ENCODE assay signal across 8 cellular contexts in genomic region chr11:75526192-75526541, GRCh38. TPM values are rescaled to one million over a fixed set of nuclear protein-coding genes. Genes with fewer than 3 reads are reported as not detected.
A peak's percentile ranks its signal among the peaks of the same experiment; 100 is the strongest.
DNase-seq lines count a peak whose midpoint lies in the region; ATAC-seq, FAIRE-seq and TF ChIP-seq lines count a peak whose summit lies in the region.

No MANE protein-coding gene starts in this region.

- no peaks in the 10 kb centered on the region for H3K9me1 ChIP-seq in keratinocyte (ENCODE audit: control insufficient read depth, extremely low read depth, insufficient read depth, low read length)

- H3K9me3 ChIP-seq in keratinocyte (ENCODE audit: control insufficient read depth, low read depth, low read length) = no peaks in the 10 kb centered on the region
- no peaks in the 10 kb centered on the region for H3K9me3 ChIP-seq in stomach

- H3K27ac ChIP-seq in keratinocyte (ENCODE audit: control insufficient read depth, insufficient read depth, low read length) = no peak overlapping the region
- H3K27ac ChIP-seq in stomach = peak overlapping the region in 3 of 5 donors; percentile 20 to 73 (median 58)

- no peak for ATAC-seq in activated CD8-positive, alpha-beta T cell treated with anti-CD3 and anti-CD28 coated beads, Interleukin-2, amount 10 ng/mL, durations not matched to agents 7 days and 5 days
- no peak for ATAC-seq in GM18858 (IDR thresholded peaks at IDR 0.05; ENCODE audit: unreplicated experiment)

- no peaks in the 10 kb centered on the region for H3K9me3 Mint-ChIP-seq in activated CD8-positive, alpha-beta T cell treated with anti-CD3 and anti-CD28 coated beads, Interleukin-2, amount 10 ng/mL, durations not matched to agents 7 days and 5 days (ENCODE audit: insufficient read depth)

- H3K4me2 ChIP-seq in keratinocyte (ENCODE audit: control insufficient read depth, extremely low read depth, insufficient read depth, low read depth, low read length) = peak overlapping the region; percentile 80

- H4K20me1 ChIP-seq in keratinocyte (ENCODE audit: control insufficient read depth, extremely low read depth, insufficient read depth, low read length) = no peaks in the 10 kb centered on the region

- H3K4me1 Mint-ChIP-seq in activated CD8-positive, alpha-beta T cell treated with anti-CD3 and anti-CD28 coated beads, Interleukin-2, amount 10 ng/mL, durations not matched to agents 7 days and 5 days (ENCODE audit: low read depth) = peaks cover 33% of the 10 kb centered on the region

- peak overlapping the region; percentile 49 for H3K9ac ChIP-seq in keratinocyte (ENCODE audit: control insufficient read depth, extremely low read depth, insufficient read depth, low read length)

- H3K4me3 ChIP-seq in keratinocyte (ENCODE audit: control insufficient read depth in 2 of 3, extremely low read depth in 1 of 3, insufficient read depth in 2 of 3, low read depth in 1 of 3, low read length in 3 of 3) = peak overlapping the region; percentile 56 to 71 (median 56)
- H3K4me3 ChIP-seq in stomach = peak overlapping the region; percentile 61 to 80 (median 70)

- TF ChIP-seq CTCF in keratinocyte (optimal IDR thresholded peaks at IDR 0.05 in 1 of 3, IDR thresholded peaks at IDR 0.05 in 1 of 3, conservative IDR thresholded peaks at IDR 0.05 in 1 of 3; ENCODE audit: extremely low read depth in 1 of 3, insufficient read depth in 2 of 3, low read length in 3 of 3) (no peak), stomach (IDR thresholded peaks at IDR 0.05) (no peak)

- H2AFZ ChIP-seq in keratinocyte (ENCODE audit: control insufficient read depth, low read length) = peak overlapping the region; percentile 82

- no peaks in the 10 kb centered on the region for H3K4me1 ChIP-seq in keratinocyte (ENCODE audit: control insufficient read depth, extremely low read depth, insufficient read depth, low read length)
- H3K4me1 ChIP-seq in stomach = peaks cover 17 to 27% (median 20%) of the 10 kb centered on the region in 4 donors

- no peaks in the 10 kb centered on the region for H3K79me2 ChIP-seq in keratinocyte (ENCODE audit: control insufficient read depth, insufficient read depth, low read length)

- FAIRE-seq in keratinocyte (lab: Jason Lieb, UNC) = no peak

- TF ChIP-seq POLR2A in stomach (IDR thresholded peaks at IDR 0.05) = no peak

- POLR2A ChIA-PET in activated CD8-positive, alpha-beta T cell treated with anti-CD3 and anti-CD28 coated beads, Interleukin-2, amount 10 ng/mL, durations not matched to agents 7 days and 5 days (lab: Charles Lee) = no interaction called here

- H3K27ac Mint-ChIP-seq in activated CD8-positive, alpha-beta T cell treated with anti-CD3 and anti-CD28 coated beads, Interleukin-2, amount 10 ng/mL, durations not matched to agents 7 days and 5 days = peak overlapping the region; percentile 69

- no peak for TF ChIP-seq EP300 in stomach (IDR thresholded peaks at IDR 0.05)

- no peaks in the 10 kb centered on the region for H3K36me3 Mint-ChIP-seq in activated CD8-positive, alpha-beta T cell treated with anti-CD3 and anti-CD28 coated beads, Interleukin-2, amount 10 ng/mL, durations not matched to agents 7 days and 5 days (ENCODE audit: low read depth)

- intact Hi-C loops in stomach (cut with DNase I; ENCODE audit: low total_unique reads) = loop anchor here (5.0 kb wide), 1 partner anchor 119 kb away; no protein-coding TSS in a partner anchor

- WGBS in stomach, 5 donors = 1 to 4% (median 3%) methylated on average over 19 to 21 of the region's 21 CpGs

- H3K4me3 Mint-ChIP-seq in activated CD8-positive, alpha-beta T cell treated with anti-CD3 and anti-CD28 coated beads, Interleukin-2, amount 10 ng/mL, durations not matched to agents 7 days and 5 days = peak overlapping the region; percentile 77

- H3K27me3 Mint-ChIP-seq in activated CD8-positive, alpha-beta T cell treated with anti-CD3 and anti-CD28 coated beads, Interleukin-2, amount 10 ng/mL, durations not matched to agents 7 days and 5 days (ENCODE audit: low read depth) = peaks cover 28% of the 10 kb centered on the region

- dilution Hi-C loops in keratinocyte (cut with MboI; ENCODE audit: extremely low pct_ligation_motif_present, low sequenced_read_pairs) = no loop called here

- H3K27me3 ChIP-seq in keratinocyte (ENCODE audit: control insufficient read depth, extremely low read depth, insufficient read depth, low read length) = peaks cover 11% of the 10 kb centered on the region
- H3K27me3 ChIP-seq in stomach = peaks cover 0 to 26% (median 12%) of the 10 kb centered on the region in 3 donors

- peak; percentile 53 for DNase-seq in NCI-H748 (lab: John Stamatoyannopoulos, UW; ENCODE audit: unreplicated experiment)
- DNase-seq in NCI-H748 treated with DMSO at 0.1 percent for 48 hours (lab: John Stamatoyannopoulos, UW) = no peak
- DNase-seq in activated CD8-positive, alpha-beta T cell treated with anti-CD3 and anti-CD28 coated beads, Interleukin-2, amount 10 ng/mL, durations not matched to agents 7 days and 5 days = no peak
- no peak for DNase-seq in keratinocyte (ENCODE audit: low read depth, low spot score)
- DNase-seq in stomach = no peak
- no peak for DNase-seq in kidney tubule cell (ENCODE audit: low spot score)
- no peak for DNase-seq in amniotic stem cell (lab: John Stamatoyannopoulos, UW)

- H3K36me3 ChIP-seq in keratinocyte (ENCODE audit: control insufficient read depth in 2 of 2, extremely low read depth in 1 of 2, insufficient read depth in 2 of 2, low read length in 2 of 2) (no peaks in the 10 kb centered on the region), stomach (no peaks in the 10 kb centered on the region)

- CTCF ChIA-PET in activated CD8-positive, alpha-beta T cell treated with anti-CD3 and anti-CD28 coated beads, Interleukin-2, amount 10 ng/mL, durations not matched to agents 7 days and 5 days (lab: Charles Lee) = interaction anchor here (1.0 to 13.0 kb wide), 8 partner anchors 8 to 84 kb away, joined by 3 to 237 read pairs (median 4); no protein-coding TSS in a partner anchor

RNA-seq across cellular contexts. Expression of gene GDPD5, which starts 0.4 kb away (rescaled TPM):
- 10 to 100 TPM; 23.1 to 26.6 TPM for total RNA-seq in activated CD8-positive, alpha-beta T cell treated with anti-CD3 and anti-CD28 coated beads, Interleukin-2, amount 10 ng/mL, durations not matched to agents 7 days and 5 days
- polyA plus RNA-seq in keratinocyte = 2.1 to 4.0 TPM (median 3.1 TPM) in 3 replicates
- polyA plus RNA-seq in keratinocyte (2011; ENCODE audit: low read depth) = 0.45 TPM
- 1.7 and 2.9 TPM in 2 replicates for polyA plus RNA-seq in keratinocyte (2011; cell fraction: cytosol; rRNA removed)
- 9.3 and 14.4 TPM in 2 replicates for polyA plus RNA-seq in keratinocyte (2011; cell fraction: nucleus; rRNA removed)
- polyA plus RNA-seq in keratinocyte (2012; ENCODE audit: low replicate concordance) = 0.83 and 6.4 TPM in 2 replicates
- polyA minus RNA-seq in keratinocyte = 5.0 to 24.4 TPM (median 6.7 TPM) in 3 replicates
- 8.6 TPM for polyA minus RNA-seq in keratinocyte (2011; cell fraction: cytosol; rRNA and poly(A)+ RNA removed)
- 9.1 and 13.0 TPM in 2 replicates for polyA minus RNA-seq in keratinocyte (2011; cell fraction: nucleus; rRNA and poly(A)+ RNA removed)
- total RNA-seq in stomach = 10 to 100 TPM in 2 of 5 donors, 1 to 10 TPM in 2, under 1 TPM in 1; 0.58 to 57.6 (median 5.9) TPM
- polyA plus RNA-seq in stomach = 1 to 10 TPM; 3.4 to 6.6 (median 3.9) TPM

RNA-seq across cellular contexts. Expression of gene SERPINH1, which starts 35.9 kb away (rescaled TPM):
- 10 to 100 TPM in 1 of 2 experiments, 1 to 10 TPM in 1; 9.3 to 10.8 TPM for total RNA-seq in activated CD8-positive, alpha-beta T cell treated with anti-CD3 and anti-CD28 coated beads, Interleukin-2, amount 10 ng/mL, durations not matched to agents 7 days and 5 days
- 131 to 152 TPM (median 136 TPM) in 3 replicates for polyA plus RNA-seq in keratinocyte
- 21.2 TPM for polyA plus RNA-seq in keratinocyte (2011; ENCODE audit: low read depth)
- 55.7 and 96.8 TPM in 2 replicates for polyA plus RNA-seq in keratinocyte (2011; cell fraction: cytosol; rRNA removed)
- polyA plus RNA-seq in keratinocyte (2011; cell fraction: nucleus; rRNA removed) = 222 and 300 TPM in 2 replicates
- 44.1 and 204 TPM in 2 replicates for polyA plus RNA-seq in keratinocyte (2012; ENCODE audit: low replicate concordance)
- 94.3 to 326 TPM (median 110 TPM) in 3 replicates for polyA minus RNA-seq in keratinocyte
- polyA minus RNA-seq in keratinocyte (2011; cell fraction: cytosol; rRNA and poly(A)+ RNA removed) = 352 TPM
- polyA minus RNA-seq in keratinocyte (2011; cell fraction: nucleus; rRNA and poly(A)+ RNA removed) = 249 and 254 TPM in 2 replicates
- total RNA-seq in stomach = 100 to 1,000 TPM in 2 of 5 donors, 10 to 100 TPM in 3; 46.6 to 297 (median 81.0) TPM
- polyA plus RNA-seq in stomach = 10 to 100 TPM; 15.4 to 46.0 (median 39.0) TPM

Comparison
In these comparisons a context has a peak if more than half of its experiments do, and no peak if none do; other contexts are left out.
1. RNA of gene SERPINH1, which starts 35.9 kb away (total RNA-seq): 46.6 to 297 TPM in stomach; 9.3 to 10.8 TPM in activated CD8-positive, alpha-beta T cell treated with anti-CD3 and anti-CD28 coated beads, Interleukin-2, amount 10 ng/mL, durations not matched to agents 7 days and 5 days; every median in the first group is over 4 times any median in the second.